Comparison of ENCODE assay signal across 33 cellular contexts in the genomic region with DNA sequence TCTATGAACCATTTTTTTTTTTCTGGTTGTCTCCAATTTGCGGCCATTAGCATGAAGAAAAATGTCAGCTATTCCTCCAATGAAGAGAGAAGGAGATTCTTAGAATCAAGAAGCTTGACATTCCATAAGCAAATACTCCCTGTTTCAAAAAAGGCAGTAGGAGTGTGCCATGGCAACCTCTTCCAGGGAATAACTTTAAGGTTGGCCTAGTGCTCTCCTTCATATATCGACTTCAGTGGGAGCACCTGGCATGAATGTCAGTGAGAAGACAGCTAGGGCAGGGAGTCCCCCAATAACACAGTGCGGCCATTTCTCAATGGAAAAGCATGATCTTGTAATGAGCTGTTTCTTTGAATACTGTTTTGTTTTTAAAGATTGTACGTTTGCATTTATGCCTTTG.
DNase-seq lines count a peak whose midpoint lies in the region; ATAC-seq and TF ChIP-seq lines count a peak whose summit lies in the region.
"Had no signal": no experiment of that assay in that cellular context is flagged by ENCODE, and none has a peak within 500 bp of the region (broad histone marks: within the 10 kb centered on the region; RNA-seq: fewer than 3 reads in every experiment).

No MANE protein-coding gene starts in this region.

- no peaks in the 10 kb centered on the region for H3K4me1 ChIP-seq in sigmoid colon
- H3K4me1 ChIP-seq: A549; BE2C; BLaER1; BLaER1 treated with 17β-estradiol and CSF1 and Interleukin-3, amounts not matched to agents 10 nM and 100 nM; Caco-2 had no signal

- TF ChIP-seq POLR2A in sigmoid colon (IDR thresholded peaks at IDR 0.05) = no peak

- no peaks in the 10 kb centered on the region for H3K27me3 ChIP-seq in sigmoid colon
- H3K27me3 ChIP-seq: BE2C; BLaER1; BLaER1 treated with 17β-estradiol and CSF1 and Interleukin-3, amounts not matched to agents 10 nM and 100 nM had no signal

- no peaks in the 10 kb centered on the region for H3K36me3 ChIP-seq in sigmoid colon
- H3K36me3 ChIP-seq: BE2C; BLaER1; BLaER1 treated with 17β-estradiol and CSF1 and Interleukin-3, amounts not matched to agents 10 nM and 100 nM had no signal

- TF ChIP-seq EP300 in sigmoid colon (IDR thresholded peaks at IDR 0.05) = no peak

- TF ChIP-seq CTCF in sigmoid colon (IDR thresholded peaks at IDR 0.05) = no peak

- DNase-seq in caudate nucleus (lab: John Stamatoyannopoulos, UW) (peak in 9 of 61 donors; percentile 0 to 44 (median 11)), kidney glomerular epithelial cell (lab: John Stamatoyannopoulos, UW) (peak; percentile 11), left kidney (ENCODE audit: low read depth, low spot score) (peak; percentile 19), putamen (ENCODE audit: low spot score) (peak; percentile 34), HUDEP-2 (lab: John Stamatoyannopoulos, UW; ENCODE audit: unreplicated experiment in 76 of 76) (no peak), SHP77 treated with DMSO at 0.1 percent for 48 hours (lab: John Stamatoyannopoulos, UW) (no peak), sigmoid colon (no peak)
- DNase-seq: 8988T; ACHN; AML-193; BE2C; C1 segment of cervical spinal cord; Caco-2; Calu3; CD4-positive, alpha-beta memory T cell; CD4-positive, alpha-beta T cell; CD4-positive, CD25-positive, alpha-beta regulatory T cell; CD8-positive, alpha-beta memory T cell; CD8-positive, alpha-beta T cell; COR-L47; DMS 273 treated with DMSO at 0.1 percent for 48 hours; DMS153; DMS53; DMS79; DMS79 treated with DMSO at 0.1 percent for 48 hours; DND-41; EL had no signal

- H3K9me3 ChIP-seq in sigmoid colon = no peaks in the 10 kb centered on the region
- H3K9me3 ChIP-seq: A549; BE2C; BLaER1; BLaER1 treated with 17β-estradiol and CSF1 and Interleukin-3, amounts not matched to agents 10 nM and 100 nM; Caco-2 had no signal

- WGBS in sigmoid colon, 2 donors = 91 to 92% methylated on average over 4 of the region's 4 CpGs

- intact Hi-C loops in sigmoid colon (cut with DNase I) = no loop called here

- H3K27ac ChIP-seq in caudate nucleus (ENCODE audit: low read depth, low read length) = peak overlapping the region; percentile 37
- H3K27ac ChIP-seq in sigmoid colon = no peak overlapping the region
- H3K27ac ChIP-seq: 22Rv1; A549; BLaER1; BLaER1 treated with 17β-estradiol and CSF1 and Interleukin-3, amounts not matched to agents 10 nM and 100 nM; C4-2B had no signal

- ATAC-seq in activated CD4-positive, CD25-positive, alpha-beta regulatory T cell treated with anti-CD3 and anti-CD28 coated beads, Interleukin-2, amount 50 U/mL, for 24 hours = no peak
- ATAC-seq: A549; CD8-positive, alpha-beta T cell had no signal

- no peak overlapping the region for H3K4me3 ChIP-seq in sigmoid colon
- H3K4me3 ChIP-seq: A549; BLaER1; BLaER1 treated with 17β-estradiol and CSF1 and Interleukin-3, amounts not matched to agents 10 nM and 100 nM had no signal

Comparison
In these comparisons a context has a peak if more than half of its experiments do, and no peak if none do; other contexts are left out.
1. DNase-seq: peak in kidney glomerular epithelial cell (single experiment), left kidney (single experiment) and putamen (single experiment); none in HUDEP-2 (0 of 76), SHP77 treated with DMSO at 0.1 percent for 48 hours (single experiment) and sigmoid colon (single experiment).